ENCODE assay signal across 1 cellular context in genomic region chr1:94912263-94912986, GRCh38.
TF ChIP-seq lines count a peak whose summit lies in the region.

No MANE protein-coding gene starts in this region.

TF ChIP-seq in GM23338, 12 proteins besides CTCF, POLR2A, EP300 and RAD21:
- TF ChIP-seq ZNF462 (CRISPR knock-in tag; IDR thresholded peaks at IDR 0.05) (no peak), ETS1 (IDR thresholded peaks at IDR 0.05) (no peak), EZH2phosphoT487 (IDR thresholded peaks at IDR 0.05; ENCODE audit: unreplicated experiment) (no peak)
